In the genomic region with DNA sequence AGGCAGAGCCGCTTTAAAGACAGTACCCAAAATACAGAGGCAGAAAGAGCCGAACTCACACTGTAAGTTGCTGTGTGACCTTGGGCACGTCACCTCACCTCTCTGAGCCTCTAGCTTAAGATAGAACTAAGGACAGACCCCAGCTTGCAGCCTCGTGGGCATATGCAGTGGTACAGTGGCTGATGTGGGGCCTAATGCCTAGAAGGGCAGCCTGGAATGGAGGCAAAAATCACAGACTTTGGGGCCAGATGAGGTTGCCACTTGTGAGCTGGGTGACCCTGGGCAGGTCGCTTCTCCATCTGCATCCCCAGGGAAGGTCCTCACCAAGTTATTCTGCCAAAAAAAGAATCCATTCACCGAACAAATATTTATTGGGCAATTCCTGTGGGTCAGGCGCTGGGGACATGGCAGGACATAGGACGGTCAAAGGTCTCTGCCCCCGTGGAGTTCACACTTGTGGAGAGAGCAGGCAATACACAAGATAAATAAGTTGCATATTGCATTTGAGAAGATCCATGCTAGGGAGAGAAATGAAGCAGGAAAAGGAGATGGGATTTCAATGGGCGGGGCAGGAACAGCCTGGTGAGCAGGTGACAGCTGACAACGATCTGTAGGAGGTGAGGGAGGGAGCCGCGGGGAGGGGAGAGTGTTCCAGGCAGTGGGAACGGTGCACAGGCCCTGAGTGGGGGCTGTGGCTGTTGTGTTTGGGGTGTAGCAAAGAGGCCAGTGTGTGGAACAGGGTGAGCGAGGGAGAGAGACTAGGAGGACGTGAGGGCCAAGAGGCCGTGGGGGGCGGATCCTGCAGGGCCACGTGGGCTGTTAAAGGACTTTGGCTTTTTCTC, we compare ENCODE assay signal across 8 cellular contexts.
DNase-seq lines count a peak whose midpoint lies in the region; ATAC-seq, FAIRE-seq and TF ChIP-seq lines count a peak whose summit lies in the region.
"Had no signal": no experiment of that assay in that cellular context is flagged by ENCODE, and none has a peak within 500 bp of the region (broad histone marks: within the 10 kb centered on the region; RNA-seq: fewer than 3 reads in every experiment).

No MANE protein-coding gene starts in this region.

- no peaks in the 10 kb centered on the region for H3K27me3 ChIP-seq in astrocyte (ENCODE audit: insufficient read depth, low read length)
- no peaks in the 10 kb centered on the region for H3K27me3 ChIP-seq in left lung
- H3K27me3 ChIP-seq in thyroid gland = no peaks in the 10 kb centered on the region

- H3K4me2 ChIP-seq in astrocyte (ENCODE audit: low read length) = peak overlapping the region; percentile 30

- DNase-seq in NCI-H2029 (lab: John Stamatoyannopoulos, UW) = peak; percentile 56
- no peak for DNase-seq in astrocyte (ENCODE audit: low read depth)
- peak in 1 of 2 donors; percentile 63 for DNase-seq in left lung
- DNase-seq in thyroid gland = peak; percentile 62 to 68
- DNase-seq in ACHN = no peak
- DNase-seq in UCSD-AML1 (lab: John Stamatoyannopoulos, UW; ENCODE audit: unreplicated experiment) = no peak
- DNase-seq in HK-2 (ENCODE audit: unreplicated experiment) = no peak
- DNase-seq: activated CD4-positive, alpha-beta T cell treated with anti-CD3 and anti-CD28 coated beads, Interleukin-2, amount 50 U/mL, for 1 hour had no signal

- no peak for FAIRE-seq in astrocyte (lab: Jason Lieb, UNC)

- H3K9me3 Mint-ChIP-seq in astrocyte (ENCODE audit: unreplicated experiment) = peaks cover 1% of the 10 kb centered on the region

- peaks cover 8% of the 10 kb centered on the region for H3K27me3 Mint-ChIP-seq in astrocyte (ENCODE audit: low read depth, unreplicated experiment)

- no peaks in the 10 kb centered on the region for H3K36me3 ChIP-seq in astrocyte (ENCODE audit: insufficient read depth, low read length)
- no peaks in the 10 kb centered on the region for H3K36me3 ChIP-seq in left lung
- no peaks in the 10 kb centered on the region for H3K36me3 ChIP-seq in thyroid gland

- H3K79me2 ChIP-seq in astrocyte (ENCODE audit: insufficient read depth, low read length) = no peaks in the 10 kb centered on the region

- no peaks in the 10 kb centered on the region for H4K20me1 ChIP-seq in astrocyte (ENCODE audit: insufficient read depth, low read length)

- H3K9ac ChIP-seq in astrocyte (ENCODE audit: low read length) = peak overlapping the region; percentile 59

- H3K36me3 Mint-ChIP-seq in astrocyte (ENCODE audit: low read depth, unreplicated experiment) = no peaks in the 10 kb centered on the region

- 50 to 56% methylated on average over 18 to 19 of the region's 19 CpGs for WGBS in thyroid gland, 2 donors

- H3K27ac Mint-ChIP-seq in astrocyte (ENCODE audit: unreplicated experiment) = peak overlapping the region; percentile 28

- H3K4me1 Mint-ChIP-seq in astrocyte (ENCODE audit: low read depth, unreplicated experiment) = peaks cover 27% of the 10 kb centered on the region

- peak overlapping the region; percentile 49 for H2AFZ ChIP-seq in astrocyte (ENCODE audit: low read depth, low read length)

- TF ChIP-seq CTCF in astrocyte (IDR thresholded peaks at IDR 0.05; ENCODE audit: insufficient read depth, low read depth, low read length) (no peak), left lung (IDR thresholded peaks at IDR 0.05) (no peak), thyroid gland (IDR thresholded peaks at IDR 0.05) (no peak)

- peaks cover 46% of the 10 kb centered on the region for H3K4me1 ChIP-seq in astrocyte (ENCODE audit: insufficient read depth, low read length)
- peaks cover 45 to 81% of the 10 kb centered on the region in 2 donors for H3K4me1 ChIP-seq in left lung
- H3K4me1 ChIP-seq in thyroid gland = peaks cover 46 to 78% of the 10 kb centered on the region in 2 donors

- TF ChIP-seq POLR2A in thyroid gland (IDR thresholded peaks at IDR 0.05) = peak in 1 of 2 donors; percentile 17

- H3K27ac ChIP-seq in astrocyte (ENCODE audit: low read depth, low read length) = peak overlapping the region; percentile 60
- H3K27ac ChIP-seq in left lung = peak overlapping the region; percentile 82 to 86
- peak overlapping the region; percentile 55 to 92 (median 80) for H3K27ac ChIP-seq in thyroid gland

- H3K4me3 ChIP-seq in astrocyte (ENCODE audit: insufficient read depth, low read depth, low read length) (no peak overlapping the region), left lung (no peak overlapping the region), thyroid gland (replicated peaks in 1 of 3) (no peak overlapping the region)

- no peak overlapping the region for H3K4me3 Mint-ChIP-seq in astrocyte (ENCODE audit: unreplicated experiment)

- ATAC-seq in left lung = peak; percentile 17

- H3K9me3 ChIP-seq in astrocyte (ENCODE audit: insufficient read depth, low read depth, low read length) (no peaks in the 10 kb centered on the region), left lung (no peaks in the 10 kb centered on the region), thyroid gland (no peaks in the 10 kb centered on the region)

- in situ Hi-C loops in ACHN (cut with HindIII; ENCODE audit: low pct_ligation_motif_present, low pct_unique_long_range_greater_than_20kb, low sequenced_read_pairs) = no loop called here

- intact Hi-C loops in left lung (cut with DNase I) (no loop called here), thyroid gland (cut with DNase I) (no loop called here)

Comparison
In these comparisons a context has a peak if more than half of its experiments do, and no peak if none do; other contexts are left out.
1. DNase-seq: peak in NCI-H2029 (single experiment) and thyroid gland (2 of 2); none in astrocyte (single experiment), ACHN (single experiment), UCSD-AML1 (single experiment) and HK-2 (single experiment).
2. Peak in every context shown above with its lines, with median percentiles within 50 percentile points of each other: H3K27ac ChIP-seq.